Comparison of ENCODE assay signal across 9 cellular contexts in the genomic region with DNA sequence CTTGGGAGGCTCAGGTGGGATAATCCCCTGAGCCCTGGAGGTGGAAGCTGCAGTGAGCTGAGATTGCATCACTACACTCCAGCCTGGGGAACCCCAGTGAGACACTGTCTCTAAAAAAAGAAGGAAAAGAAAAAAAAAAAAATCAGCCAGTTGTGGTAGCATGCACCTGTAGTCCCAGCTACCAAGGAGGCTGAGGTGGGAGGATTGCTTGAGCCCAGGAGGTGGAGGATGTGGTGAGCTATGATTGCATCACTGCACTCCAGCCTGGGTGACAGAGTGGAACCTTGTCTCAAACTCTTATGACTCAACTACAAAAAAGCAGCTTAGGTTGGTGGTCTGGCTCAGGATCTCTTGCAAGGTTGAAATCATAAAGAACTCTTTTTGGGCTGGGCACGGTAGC. TPM values are rescaled to one million over a fixed set of nuclear protein-coding genes. Genes with fewer than 3 reads are reported as not detected.
DNase-seq lines count a peak whose midpoint lies in the region; ATAC-seq and TF ChIP-seq lines count a peak whose summit lies in the region.
"Had no signal": no experiment of that assay in that cellular context is flagged by ENCODE, and none has a peak within 500 bp of the region (broad histone marks: within the 10 kb centered on the region; RNA-seq: fewer than 3 reads in every experiment).

No MANE protein-coding gene starts in this region.

- H3K4me1 Mint-ChIP-seq in T-cell (peaks cover 37 to 61% (median 58%) of the 10 kb centered on the region in 3 donors), Calu3 (ENCODE audit: low read depth, unreplicated experiment) (no peaks in the 10 kb centered on the region)

- H3K27me3 Mint-ChIP-seq in T-cell (no peaks in the 10 kb centered on the region), Calu3 (ENCODE audit: unreplicated experiment) (no peaks in the 10 kb centered on the region)

- peaks cover 29% of the 10 kb centered on the region for H4K20me1 ChIP-seq in MM.1S (ENCODE audit: insufficient read depth, low read length)

- H3K36me3 Mint-ChIP-seq in T-cell (peaks cover 18% of the 10 kb centered on the region), Calu3 (ENCODE audit: insufficient read depth, unreplicated experiment) (peaks cover 26% of the 10 kb centered on the region)

- no peak overlapping the region for H3K4me3 ChIP-seq in MM.1S (ENCODE audit: low read length)

- H3K79me2 ChIP-seq in MM.1S (ENCODE audit: low read length), result peaks cover 98% of the 10 kb centered on the region

- no peak overlapping the region for H2AFZ ChIP-seq in MM.1S (ENCODE audit: low read length)

- H3K9ac ChIP-seq in MM.1S (ENCODE audit: low read length), result no peak overlapping the region

- H3K4me3 Mint-ChIP-seq in T-cell (no peak overlapping the region), Calu3 (ENCODE audit: low read depth, unreplicated experiment) (no peak overlapping the region)

- TF ChIP-seq CTCF in Calu3 (IDR thresholded peaks at IDR 0.05; ENCODE audit: unreplicated experiment), result no peak
- no peak for TF ChIP-seq CTCF in MM.1S (IDR thresholded peaks at IDR 0.05; ENCODE audit: low read length)

- no TSS peak for BruUV-seq in Calu3 (replicated peaks; lab: Mats Ljungman, UMichigan)

- H3K4me1 ChIP-seq in MM.1S (ENCODE audit: low read length), result no peaks in the 10 kb centered on the region

- H3K4me2 ChIP-seq in MM.1S (ENCODE audit: low read depth, low read length), result no peak overlapping the region

- H3K27ac Mint-ChIP-seq in T-cell (peak overlapping the region in 1 of 2 donors; percentile 64), Calu3 (ENCODE audit: unreplicated experiment) (no peak overlapping the region)

- peak; percentile 62 for DNase-seq in ELR (ENCODE audit: low read depth)
- peak in 23 of 34 experiments; percentile 3 to 34 (median 12) for DNase-seq in T-cell
- DNase-seq in astrocyte of the hippocampus (ENCODE audit: low read depth, low spot score), result peak; percentile 37
- DNase-seq in stimulated activated CD4-positive, alpha-beta T cell treated with anti-CD3 and anti-CD28 coated beads, Interleukin-12 subunit alpha, Interleukin-12 subunit beta, amount 100 ng/mL, for 48 hours (ENCODE audit: low read depth in 2 of 3, low spot score in 1 of 3), result peak; percentile 13 to 52 (median 36)
- DNase-seq in anterior cingulate cortex (lab: John Stamatoyannopoulos, UW), result no peak
- DNase-seq in Calu3, result no peak
- DNase-seq in MM.1S, result no peak
- DNase-seq: NCI-H446 had no signal

- peaks cover 14% of the 10 kb centered on the region for H3K36me3 ChIP-seq in MM.1S (replicated peaks; ENCODE audit: insufficient read depth, low read length)

- H3K9me3 Mint-ChIP-seq in T-cell (no peaks in the 10 kb centered on the region), Calu3 (ENCODE audit: low read depth, unreplicated experiment) (peaks cover 7% of the 10 kb centered on the region)

- no peaks in the 10 kb centered on the region for H3K27me3 ChIP-seq in MM.1S (replicated peaks; ENCODE audit: insufficient read depth, low read length)

- no peak overlapping the region for H3K27ac ChIP-seq in MM.1S (ENCODE audit: low read length)

- CTCF ChIA-PET in T-cell (lab: Charles Lee) (interaction anchor here in 1 of 2 donors (0.6 kb wide), 1 partner anchor 197 kb away, joined by 3 read pairs; no protein-coding TSS in a partner anchor), Calu3 (lab: Charles Lee) (no interaction called here)

- H3K9me3 ChIP-seq in MM.1S (replicated peaks; ENCODE audit: insufficient read depth, low read length), result no peaks in the 10 kb centered on the region

- POLR2A ChIA-PET in T-cell (lab: Charles Lee), result interaction anchor here in 1 of 2 donors (0.6 kb wide), 2 partner anchors 36 to 37 kb away, joined by 3 to 6 read pairs; no protein-coding TSS in a partner anchor

- intact Hi-C loops in Calu3 (cut with micrococcal nuclease; ENCODE audit: unreplicated experiment), result no loop called here

- ATAC-seq in T-cell (replicated peaks in 1 of 4), result peak; percentile 38 to 67 (median 58)
- ATAC-seq in GM21619 (IDR thresholded peaks at IDR 0.05; ENCODE audit: unreplicated experiment), result no peak

- H3K9me2 ChIP-seq in MM.1S (replicated peaks; ENCODE audit: insufficient read depth, low read length), result no peaks in the 10 kb centered on the region

- H3F3A ChIP-seq in MM.1S (ENCODE audit: insufficient read depth, low read length), result no peaks in the 10 kb centered on the region

RNA-seq across cellular contexts. Expression of gene GPX1, which starts 19.3 kb away (rescaled TPM):
- total RNA-seq in T-cell (10 to 100 TPM; 45.1 to 87.5 (median 73.8) TPM), Calu3 (2022) (143 and 151 TPM in 2 replicates)

RNA-seq across cellular contexts. Expression of gene RHOA, which starts 34.3 kb away (rescaled TPM):
- total RNA-seq in T-cell, result 100 to 1,000 TPM; 247 to 279 (median 269) TPM
- 313 and 352 TPM in 2 replicates for total RNA-seq in Calu3 (2022)

RNA-seq across cellular contexts. Expression of gene TCTA, which starts 34.7 kb away (rescaled TPM):
- total RNA-seq in T-cell, result 10 to 100 TPM; 22.8 to 38.2 (median 34.3) TPM
- 33.6 and 35.6 TPM in 2 replicates for total RNA-seq in Calu3 (2022)

RNA-seq across cellular contexts. Expression of gene USP4, which starts 37.6 kb away (rescaled TPM):
- total RNA-seq in T-cell (100 to 1,000 TPM; 101 to 107 (median 103) TPM), Calu3 (2022) (40.0 and 43.5 TPM in 2 replicates)

RNA-seq across cellular contexts. Expression of gene AMT, which starts 44.8 kb away (rescaled TPM):
- total RNA-seq in T-cell (10 to 100 TPM in 4 of 5 donors, 1 to 10 TPM in 1; 9.6 to 14.1 (median 11.1) TPM), Calu3 (2022) (8.5 and 9.7 TPM in 2 replicates)

Comparison
In these comparisons a context has a peak if more than half of its experiments do, and no peak if none do; other contexts are left out.
1. DNase-seq: peak in ELR (single experiment), T-cell (23 of 34), astrocyte of the hippocampus (single experiment) and stimulated activated CD4-positive, alpha-beta T cell treated with anti-CD3 and anti-CD28 coated beads, Interleukin-12 subunit alpha, Interleukin-12 subunit beta, amount 100 ng/mL, for 48 hours (3 of 3); none in anterior cingulate cortex (0 of 58), Calu3 (single experiment) and MM.1S (single experiment).